12 cellular contexts compared by ENCODE assay signal in the genomic region with DNA sequence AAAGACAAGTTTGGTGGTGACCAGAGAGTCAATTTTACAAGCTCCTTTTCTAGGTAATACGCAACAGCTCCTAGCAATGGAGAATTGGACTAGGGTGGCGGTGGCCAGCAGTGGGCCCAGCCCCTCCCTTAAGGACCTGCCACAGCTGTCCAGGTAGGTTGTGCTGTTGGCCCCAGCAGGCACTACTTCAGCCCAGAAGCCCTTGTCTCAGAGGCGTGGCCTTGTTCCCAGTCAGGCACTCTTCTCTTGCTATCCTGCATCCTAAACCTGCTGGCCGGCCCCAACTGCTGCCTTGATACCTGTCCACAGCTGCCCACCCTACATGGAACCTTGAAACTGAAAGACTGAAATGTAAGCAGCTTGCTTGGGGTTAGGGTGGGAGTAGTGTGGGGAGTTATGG. TPM values are rescaled to one million over a fixed set of nuclear protein-coding genes. Genes with fewer than 3 reads are reported as not detected.
DNase-seq lines count a peak whose midpoint lies in the region; ATAC-seq and TF ChIP-seq lines count a peak whose summit lies in the region.
"Had no signal": no experiment of that assay in that cellular context is flagged by ENCODE, and none has a peak within 500 bp of the region (broad histone marks: within the 10 kb centered on the region; RNA-seq: fewer than 3 reads in every experiment).

No MANE protein-coding gene starts in this region.

- no peaks in the 10 kb centered on the region for H3K9me3 Mint-ChIP-seq in nephron progenitor cell

- H3K4me1 ChIP-seq in right atrium auricular region (peaks cover 0 to 22% of the 10 kb centered on the region in 2 donors), heart left ventricle (peaks cover 0 to 22% (median 14%) of the 10 kb centered on the region in 12 donors)

- no peak for TF ChIP-seq POLR2A in heart left ventricle (IDR thresholded peaks at IDR 0.05)

- peak overlapping the region; percentile 90 to 92 for H3K27ac ChIP-seq in right atrium auricular region
- H3K27ac ChIP-seq in heart left ventricle: peak overlapping the region in 5 of 12 donors; percentile 87 to 98 (median 92)

- H3K27me3 ChIP-seq in right atrium auricular region: no peaks in the 10 kb centered on the region
- no peaks in the 10 kb centered on the region for H3K27me3 ChIP-seq in heart left ventricle
- H3K27me3 ChIP-seq: tibial artery had no signal

- H3K27me3 Mint-ChIP-seq in nephron progenitor cell (ENCODE audit: low read depth, poor library complexity): peaks cover 14% of the 10 kb centered on the region

- WGBS in heart left ventricle, 4 donors: 90 to 95% (median 92%) methylated on average over 4 of the region's 4 CpGs

- intact Hi-C loops in heart left ventricle (cut with DNase I): loop anchor here in 2 of 10 donors (10.0 kb wide), 2 partner anchors 59 to 129 kb away; partner anchors contain the start of gene TRIM65 (in 1 of the 2)

- ATAC-seq in heart left ventricle (no peak), HG03280 (IDR thresholded peaks at IDR 0.05; ENCODE audit: unreplicated experiment) (no peak)

- H3K4me3 ChIP-seq in right atrium auricular region (no peak overlapping the region), heart left ventricle (no peak overlapping the region)

- H3K36me3 ChIP-seq in right atrium auricular region: no peaks in the 10 kb centered on the region
- H3K36me3 ChIP-seq in heart left ventricle: peaks cover 0 to 9% (median 0%) of the 10 kb centered on the region in 9 donors

- H3K9me3 ChIP-seq in right atrium auricular region (no peaks in the 10 kb centered on the region), heart left ventricle (no peaks in the 10 kb centered on the region)
- H3K9me3 ChIP-seq: psoas muscle, tibial artery had no signal

- DNase-seq in right atrium auricular region (ENCODE audit: low spot score) (no peak), heart left ventricle (no peak), ecto neural progenitor cell (ENCODE audit: low spot score) (peak; percentile 57), nephron progenitor cell (no peak), NCI-H187 treated with DMSO at 0.1 percent for 48 hours (lab: John Stamatoyannopoulos, UW) (no peak), NCI-H2081 (lab: John Stamatoyannopoulos, UW) (no peak), HT-29 (ENCODE audit: low spot score) (no peak)
- DNase-seq: activated T-cell treated with anti-CD3 and anti-CD28 coated beads, Interleukin-2, amount 50 U/mL, for 48 hours; NCI-H446; tibial artery had no signal

- peak overlapping the region; percentile 30 for H3K4me3 Mint-ChIP-seq in nephron progenitor cell

- peaks cover 9% of the 10 kb centered on the region for H3K4me1 Mint-ChIP-seq in nephron progenitor cell

- TF ChIP-seq CTCF in right atrium auricular region (IDR thresholded peaks at IDR 0.05): no peak
- TF ChIP-seq CTCF in heart left ventricle (IDR thresholded peaks at IDR 0.05): no peak
- TF ChIP-seq CTCF in nephron progenitor cell (IDR thresholded peaks at IDR 0.05): no peak

- H3K27ac Mint-ChIP-seq in nephron progenitor cell: no peak overlapping the region

- no peaks in the 10 kb centered on the region for H3K36me3 Mint-ChIP-seq in nephron progenitor cell (ENCODE audit: low read depth)

RNA-seq across cellular contexts. Expression of gene GALK1, which starts 1.0 kb away (rescaled TPM):
- 10 to 100 TPM; 19.6 to 21.0 TPM for total RNA-seq in right atrium auricular region
- total RNA-seq in heart left ventricle: 10 to 100 TPM in 8 of 9 donors, 1 to 10 TPM in 1; 9.6 to 30.6 (median 16.5) TPM
- 10 to 100 TPM; 25.5 to 31.2 TPM for polyA plus RNA-seq in heart left ventricle
- total RNA-seq in HT-29 (2014; rRNA removed; shearing (Covaris generic)): 40.8 and 41.8 TPM in 2 replicates

RNA-seq across cellular contexts. Expression of gene UNK, which starts 18.6 kb away (rescaled TPM):
- 10 to 100 TPM; 18.8 to 25.3 TPM for total RNA-seq in right atrium auricular region
- total RNA-seq in heart left ventricle: 10 to 100 TPM; 11.3 to 27.5 (median 16.3) TPM
- polyA plus RNA-seq in heart left ventricle: 10 to 100 TPM; 14.6 to 18.5 TPM
- total RNA-seq in HT-29 (2014; rRNA removed; shearing (Covaris generic)): 23.6 and 24.9 TPM in 2 replicates

RNA-seq across cellular contexts. Expression of gene ITGB4, which starts 44.7 kb away (rescaled TPM):
- total RNA-seq in right atrium auricular region (10 to 100 TPM; 11.1 to 37.5 TPM), heart left ventricle (10 to 100 TPM in 6 of 9 donors, 1 to 10 TPM in 3; 5.1 to 26.8 (median 11.0) TPM)
- 1 to 10 TPM; 4.0 to 7.5 TPM for polyA plus RNA-seq in heart left ventricle
- total RNA-seq in HT-29 (2014; rRNA removed; shearing (Covaris generic)): 224 and 281 TPM in 2 replicates
